Comparison of ENCODE assay signal across 8 cellular contexts in the genomic region with DNA sequence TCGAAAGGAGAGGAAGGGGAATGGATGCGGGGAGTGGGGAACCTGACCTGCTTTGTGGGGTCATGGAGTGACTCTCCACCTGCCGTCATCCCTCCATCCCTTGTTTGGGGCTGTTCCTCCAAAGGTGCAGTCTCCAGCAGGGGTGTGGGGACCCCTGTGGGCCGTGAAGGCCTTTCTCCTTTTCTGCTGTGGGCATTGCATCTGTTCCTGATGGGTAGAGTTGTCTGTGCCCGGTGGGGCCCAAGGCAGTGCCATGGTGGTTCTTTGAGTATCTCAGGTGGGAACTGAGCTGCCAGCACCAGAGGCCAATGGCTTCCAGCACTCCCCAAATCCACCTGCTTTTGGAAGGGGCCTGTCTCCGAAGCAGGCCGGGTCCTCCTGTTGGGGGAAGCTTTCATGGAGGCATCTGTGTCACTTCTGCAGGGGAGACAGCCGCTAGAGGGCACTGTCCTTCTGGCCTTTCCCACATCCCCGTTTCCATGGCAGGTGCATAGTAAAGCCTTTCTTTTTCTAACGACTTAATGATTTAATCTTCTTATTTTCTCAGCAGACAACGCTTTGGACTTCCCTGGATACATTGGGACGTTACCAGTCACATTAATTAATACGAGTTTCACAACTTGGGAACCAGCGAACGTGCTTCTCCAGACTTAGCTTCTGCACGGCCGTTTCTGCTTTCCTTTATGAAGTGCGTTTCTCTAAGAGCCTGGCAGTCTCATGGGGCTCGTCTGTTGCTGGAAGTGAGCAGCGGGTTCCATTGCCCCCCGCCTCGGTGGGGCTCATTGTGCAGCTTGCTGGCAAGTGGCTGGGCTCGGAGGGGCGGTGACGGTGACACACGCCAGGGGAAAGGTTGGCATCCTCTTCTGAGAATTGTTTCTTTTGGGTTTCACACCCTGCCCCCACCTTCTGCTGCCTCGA. TPM values are rescaled to one million over a fixed set of nuclear protein-coding genes. Genes with fewer than 3 reads are reported as not detected.
A peak's percentile ranks its signal among the peaks of the same experiment; 100 is the strongest.
DNase-seq lines count a peak whose midpoint lies in the region; ATAC-seq and TF ChIP-seq lines count a peak whose summit lies in the region.

No MANE protein-coding gene starts in this region.

- no peaks in the 10 kb centered on the region for H3K9me3 Mint-ChIP-seq in activated CD8-positive, alpha-beta memory T cell treated with anti-CD3 and anti-CD28 coated beads, Interleukin-2, amount 10 ng/mL, durations not matched to agents 7 days and 5 days (ENCODE audit: low read depth)

- H3K27me3 Mint-ChIP-seq in activated CD8-positive, alpha-beta memory T cell treated with anti-CD3 and anti-CD28 coated beads, Interleukin-2, amount 10 ng/mL, durations not matched to agents 7 days and 5 days, result no peaks in the 10 kb centered on the region

- DNase-seq in Ammon's horn (ENCODE audit: low spot score), result peak; percentile 89
- DNase-seq in NOMO-1 (lab: John Stamatoyannopoulos, UW; ENCODE audit: unreplicated experiment in 2 of 2), result peak; percentile 35 to 44
- peak; percentile 80 for DNase-seq in activated CD8-positive, alpha-beta memory T cell treated with anti-CD3 and anti-CD28 coated beads, Interleukin-2, amount 10 ng/mL, durations not matched to agents 7 days and 5 days
- DNase-seq in epidermal melanocyte (ENCODE audit: insufficient read length, low spot score), result peak; percentile 85
- DNase-seq in middle frontal gyrus (ENCODE audit: extremely low spot score, low spot score), result peak; percentile 66
- peak; percentile 57 for DNase-seq in stimulated activated CD8-positive, alpha-beta memory T cell treated with anti-CD3 and anti-CD28 coated beads, Interleukin-2, amount 100 ng/mL, for 48 hours (ENCODE audit: low read depth in 2 of 2)

- no peak overlapping the region for H3K4me3 ChIP-seq in HEK293 (ENCODE audit: low read depth, low read length)

- ATAC-seq in activated CD8-positive, alpha-beta memory T cell treated with anti-CD3 and anti-CD28 coated beads, Interleukin-2, amount 10 ng/mL, durations not matched to agents 7 days and 5 days, result peak; percentile 67
- ATAC-seq in HG03135 (IDR thresholded peaks at IDR 0.05; ENCODE audit: unreplicated experiment), result no peak

- no peaks in the 10 kb centered on the region for H3K4me1 Mint-ChIP-seq in activated CD8-positive, alpha-beta memory T cell treated with anti-CD3 and anti-CD28 coated beads, Interleukin-2, amount 10 ng/mL, durations not matched to agents 7 days and 5 days

- H3K36me3 ChIP-seq in HEK293 (ENCODE audit: control insufficient read depth in 2 of 2, insufficient read depth in 1 of 2, low read length in 2 of 2), result peaks cover 0 to 7% of the 10 kb centered on the region in 2 experiments; a peak in 1 of 3 replicates

- peak; percentile 75 for TF ChIP-seq CTCF in HEK293 (tag by site-specific recombination; IDR thresholded peaks at IDR 0.05)

- no peaks in the 10 kb centered on the region for H3K36me3 Mint-ChIP-seq in activated CD8-positive, alpha-beta memory T cell treated with anti-CD3 and anti-CD28 coated beads, Interleukin-2, amount 10 ng/mL, durations not matched to agents 7 days and 5 days

- no peak overlapping the region for H3K27ac Mint-ChIP-seq in activated CD8-positive, alpha-beta memory T cell treated with anti-CD3 and anti-CD28 coated beads, Interleukin-2, amount 10 ng/mL, durations not matched to agents 7 days and 5 days

- CTCF ChIA-PET in HEK293 (lab: Yijun Ruan, JAX), result interaction anchor here (0.6 to 2.5 kb wide), 41 partner anchors 10 to 1637 kb away, joined by 3 to 28 read pairs (median 4); no protein-coding TSS in a partner anchor
- CTCF ChIA-PET in activated CD8-positive, alpha-beta memory T cell treated with anti-CD3 and anti-CD28 coated beads, Interleukin-2, amount 10 ng/mL, durations not matched to agents 7 days and 5 days (lab: Charles Lee), result interaction anchor here (0.6 to 8.4 kb wide), 29 partner anchors 9 to 549 kb away, joined by 3 to 162 read pairs (median 4); partner anchors contain the start of genes PARVB and PARVG

- H3K4me1 ChIP-seq in HEK293 (ENCODE audit: control insufficient read depth, insufficient read depth, low read length), result no peaks in the 10 kb centered on the region

- no peak overlapping the region for H3K4me3 Mint-ChIP-seq in activated CD8-positive, alpha-beta memory T cell treated with anti-CD3 and anti-CD28 coated beads, Interleukin-2, amount 10 ng/mL, durations not matched to agents 7 days and 5 days

- no peak overlapping the region for H3K27ac ChIP-seq in HEK293 (ENCODE audit: extremely low read depth, low read depth, low read length)

- POLR2A ChIA-PET in HEK293 (lab: Yijun Ruan, JAX), result no interaction called here

- H3K9me3 ChIP-seq in HEK293 (ENCODE audit: control insufficient read depth, insufficient read depth, low read depth, low read length), result no peaks in the 10 kb centered on the region

TF ChIP-seq in HEK293, 187 proteins besides CTCF, POLR2A, EP300 and RAD21:
- 0 out of 2 replicates have a peak, but pooled peaks have one; percentile 21 for TF ChIP-seq PRDM4 (tag by site-specific recombination; IDR thresholded peaks at IDR 0.05)
- TF ChIP-seq PRDM1 (tag by site-specific recombination; IDR thresholded peaks at IDR 0.05), result peak; percentile 48; the same call in 1 of the 2 replicates
- peak; percentile 45 for TF ChIP-seq ZIC2 (tag by site-specific recombination; IDR thresholded peaks at IDR 0.05)
- no peak for TF ChIP-seq ZNF211 (tag by site-specific recombination; IDR thresholded peaks at IDR 0.05; ENCODE audit: low read depth)
- TF ChIP-seq, protein P1, sequence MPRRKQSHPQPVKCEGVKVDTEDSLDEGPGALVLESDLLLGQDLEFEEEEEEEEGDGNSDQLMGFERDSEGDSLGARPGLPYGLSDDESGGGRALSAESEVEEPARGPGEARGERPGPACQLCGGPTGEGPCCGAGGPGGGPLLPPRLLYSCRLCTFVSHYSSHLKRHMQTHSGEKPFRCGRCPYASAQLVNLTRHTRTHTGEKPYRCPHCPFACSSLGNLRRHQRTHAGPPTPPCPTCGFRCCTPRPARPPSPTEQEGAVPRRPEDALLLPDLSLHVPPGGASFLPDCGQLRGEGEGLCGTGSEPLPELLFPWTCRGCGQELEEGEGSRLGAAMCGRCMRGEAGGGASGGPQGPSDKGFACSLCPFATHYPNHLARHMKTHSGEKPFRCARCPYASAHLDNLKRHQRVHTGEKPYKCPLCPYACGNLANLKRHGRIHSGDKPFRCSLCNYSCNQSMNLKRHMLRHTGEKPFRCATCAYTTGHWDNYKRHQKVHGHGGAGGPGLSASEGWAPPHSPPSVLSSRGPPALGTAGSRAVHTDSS (tag by site-specific recombination; IDR thresholded peaks at IDR 0.05), result no peak
- TF ChIP-seq ZBTB20 (tag by site-specific recombination; IDR thresholded peaks at IDR 0.05), result no peak
- no peak for TF ChIP-seq ZSCAN23 (tag by site-specific recombination; IDR thresholded peaks at IDR 0.05)
- TF ChIP-seq ZNF335 (tag by site-specific recombination; conservative IDR thresholded peaks at IDR 0.05), result no peak
- TF ChIP-seq ZNF37A (tag by site-specific recombination; IDR thresholded peaks at IDR 0.05), result no peak
- no peak for TF ChIP-seq ZSCAN4 (tag by site-specific recombination; IDR thresholded peaks at IDR 0.05)
- TF ChIP-seq FEZF1 (tag by site-specific recombination; IDR thresholded peaks at IDR 0.05), result peak; percentile 32
- TF ChIP-seq ZNF785 (tag by site-specific recombination; IDR thresholded peaks at IDR 0.05), result no peak
- no peak for TF ChIP-seq BCL11B (tag by site-specific recombination; IDR thresholded peaks at IDR 0.05; ENCODE audit: low read depth)
- no peak for TF ChIP-seq ZNF791 (tag by site-specific recombination; IDR thresholded peaks at IDR 0.05)
- TF ChIP-seq ZNF776 (tag by site-specific recombination; IDR thresholded peaks at IDR 0.05; ENCODE audit: borderline replicate concordance), result no peak
- peak; percentile 77 for TF ChIP-seq ZNF654 (tag by site-specific recombination; IDR thresholded peaks at IDR 0.05; ENCODE audit: low read depth)
- no peak for TF ChIP-seq ZEB2 (tag by site-specific recombination; IDR thresholded peaks at IDR 0.05)
TF ChIP-seq in HEK293: peak in this region for 5.

RNA-seq across cellular contexts. Expression of gene PARVB, which starts 57.1 kb away (rescaled TPM):
- total RNA-seq in activated CD8-positive, alpha-beta memory T cell treated with anti-CD3 and anti-CD28 coated beads, Interleukin-2, amount 10 ng/mL, durations not matched to agents 7 days and 5 days, result 10 to 100 TPM; 56.9 to 66.9 TPM
